8 cellular contexts compared by ENCODE assay signal in the genomic region with DNA sequence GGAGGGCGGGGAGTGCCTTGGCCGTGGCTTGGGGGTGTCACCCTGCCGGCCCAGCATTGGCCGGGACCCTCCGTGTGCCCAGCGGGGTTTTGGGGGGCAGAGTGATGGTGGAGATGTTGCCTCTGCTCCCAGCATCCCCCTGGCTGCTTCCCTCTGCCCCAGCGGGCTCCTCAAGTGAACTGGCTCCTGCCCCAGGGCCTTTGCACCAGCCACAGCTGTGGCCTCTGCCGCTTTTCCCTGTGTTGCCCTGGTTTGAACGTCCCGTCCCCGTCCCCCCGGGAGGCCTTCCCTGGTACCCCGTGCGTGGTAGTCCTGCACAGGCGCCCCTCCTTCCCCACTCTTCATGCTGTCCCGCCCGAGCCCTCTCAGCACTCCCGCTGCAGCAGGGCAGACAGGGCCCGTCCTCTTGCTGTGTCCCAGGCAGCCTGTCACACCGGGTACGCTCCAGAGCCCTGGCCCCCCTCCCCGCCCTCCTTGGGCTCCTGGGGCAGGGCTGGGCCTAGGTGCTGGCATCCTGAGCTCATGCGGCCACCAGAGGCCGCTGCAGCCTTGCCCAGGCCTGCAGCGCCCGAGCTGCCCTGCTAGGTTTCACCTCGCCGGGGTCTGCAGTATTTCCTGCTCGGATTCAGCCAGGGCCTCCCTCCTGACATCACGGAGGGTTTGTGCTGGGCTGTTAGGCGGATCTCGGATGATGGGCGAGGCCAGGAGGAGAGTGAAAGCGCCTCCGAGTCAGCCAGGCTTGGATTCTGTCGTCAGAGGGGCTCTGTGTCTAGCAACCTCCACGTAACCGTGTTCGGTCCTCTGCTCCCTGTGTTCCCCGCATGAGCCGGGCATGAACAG. TPM values are rescaled to one million over a fixed set of nuclear protein-coding genes. Genes with fewer than 3 reads are reported as not detected.
A peak's percentile ranks its signal among the peaks of the same experiment; 100 is the strongest.
DNase-seq lines count a peak whose midpoint lies in the region; ATAC-seq and TF ChIP-seq lines count a peak whose summit lies in the region.

No MANE protein-coding gene starts in this region.

- no peaks in the 10 kb centered on the region for H3K9me2 ChIP-seq in MM.1S (replicated peaks; ENCODE audit: insufficient read depth, low read length)
- no peaks in the 10 kb centered on the region for H3K9me2 ChIP-seq in SK-N-SH

- H4K20me1 ChIP-seq in MM.1S (ENCODE audit: insufficient read depth, low read length), result no peaks in the 10 kb centered on the region
- H4K20me1 ChIP-seq in SK-N-SH (ENCODE audit: insufficient read depth), result 0 out of 2 replicates have a peak, but pooled peaks cover 3% of the 10 kb centered on the region

- no peaks in the 10 kb centered on the region for H3K27me3 ChIP-seq in MM.1S (replicated peaks; ENCODE audit: insufficient read depth, low read length)
- H3K27me3 ChIP-seq in SK-N-SH (ENCODE audit: insufficient read depth), result no peaks in the 10 kb centered on the region
- no peaks in the 10 kb centered on the region for H3K27me3 ChIP-seq in heart left ventricle
- H3K27me3 ChIP-seq in psoas muscle (ENCODE audit: insufficient read depth in 3 of 3, low read length in 2 of 3), result no peaks in the 10 kb centered on the region

- H3K36me3 ChIP-seq in MM.1S (replicated peaks; ENCODE audit: insufficient read depth, low read length) (no peaks in the 10 kb centered on the region), SK-N-SH (replicated peaks in 1 of 2; ENCODE audit: control insufficient read depth in 1 of 2, insufficient read depth in 2 of 2, low read length in 1 of 2) (peaks cover 0 to 8% of the 10 kb centered on the region in 2 experiments), heart left ventricle (peaks cover 0 to 19% (median 4%) of the 10 kb centered on the region in 9 donors), psoas muscle (ENCODE audit: insufficient read depth in 1 of 2, low read depth in 1 of 2) (peaks cover 0 to 17% of the 10 kb centered on the region in 2 donors)

- H3K27ac ChIP-seq in MM.1S (ENCODE audit: low read length) (no peak overlapping the region), SK-N-SH (ENCODE audit: low read depth in 2 of 2, low read length in 1 of 2) (no peak overlapping the region), heart left ventricle (no peak overlapping the region), psoas muscle (no peak overlapping the region)

- no peak for TF ChIP-seq EP300 in SK-N-SH (IDR thresholded peaks at IDR 0.05; ENCODE audit: borderline replicate concordance in 1 of 2, low read depth in 1 of 2, low read length in 1 of 2)

- intact Hi-C loops in heart left ventricle (cut with DNase I), result loop anchor here in 9 of 10 donors (2.0 to 10.0 kb wide), 11 partner anchors 63 to 791 kb away; a partner anchor contains a TSS
- intact Hi-C loops in psoas muscle (cut with DNase I), result loop anchor here (1.0 to 10.0 kb wide), 5 partner anchors 65 to 461 kb away; a partner anchor contains a TSS

- POLR2A ChIA-PET in SK-N-SH (lab: Yijun Ruan, JAX), result interaction anchor here (1.0 kb wide), 1 partner anchor 260 kb away, joined by 4 read pairs; no protein-coding TSS in a partner anchor

- 0 out of 2 replicates have a peak overlapping the region, but pooled peaks have one; percentile 5 for H3K4me3 ChIP-seq in MM.1S (ENCODE audit: low read length)
- H3K4me3 ChIP-seq in SK-N-SH (ENCODE audit: low read depth in 2 of 2, low read length in 1 of 2), result peak overlapping the region in 1 of 2 experiments; percentile 33; a peak in 1 of 4 replicates
- H3K4me3 ChIP-seq in heart left ventricle, result peak overlapping the region in 10 of 12 donors; percentile 10 to 52 (median 30)
- H3K4me3 ChIP-seq in psoas muscle, result peak overlapping the region; percentile 29

- 48% methylated on average over 28 of the region's 41 CpGs for WGBS in SK-N-SH (ENCODE audit: low lambda C conversion rate)
- WGBS in heart left ventricle, 4 donors, result 36 to 51% (median 38%) methylated on average over 24 to 41 of the region's 41 CpGs
- 33 to 40% (median 36%) methylated on average over 37 to 41 of the region's 41 CpGs for WGBS in psoas muscle, 3 donors

- H3K4me2 ChIP-seq in MM.1S (ENCODE audit: low read depth, low read length) (peak overlapping the region; percentile 41; the same call in 1 of the 2 replicates), SK-N-SH (no peak overlapping the region)

- H2AFZ ChIP-seq in MM.1S (ENCODE audit: low read length) (no peak overlapping the region), SK-N-SH (ENCODE audit: low read depth) (no peak overlapping the region)

- no peak for TF ChIP-seq POLR2A in heart left ventricle (IDR thresholded peaks at IDR 0.05)

- DNase-seq in DMS153 treated with DMSO at 0.1 percent for 48 hours (lab: John Stamatoyannopoulos, UW; ENCODE audit: unreplicated experiment) (peak; percentile 90), MM.1S (peak; percentile 46), SK-N-SH (peak; percentile 95), heart left ventricle (peak; percentile 45 to 83 (median 58)), psoas muscle (peak; percentile 61 to 80)
- peak; percentile 76 for DNase-seq in activated naive CD4-positive, alpha-beta T cell treated with anti-CD3 and anti-CD28 coated beads, Interleukin-2, amount 50 U/mL, for 16 hours

- H3K9ac ChIP-seq in MM.1S (ENCODE audit: low read length), result no peak overlapping the region
- H3K9ac ChIP-seq in SK-N-SH, result no peak overlapping the region

- peak; percentile 69 for TF ChIP-seq CTCF in MM.1S (IDR thresholded peaks at IDR 0.05; ENCODE audit: low read length)
- peak; percentile 87 for TF ChIP-seq CTCF in SK-N-SH (IDR thresholded peaks at IDR 0.05)
- TF ChIP-seq CTCF in heart left ventricle (IDR thresholded peaks at IDR 0.05), result peak; percentile 84 to 94 (median 90)
- TF ChIP-seq CTCF in psoas muscle (IDR thresholded peaks at IDR 0.05), result peak; percentile 85

- H3K79me2 ChIP-seq in MM.1S (ENCODE audit: low read length) (no peaks in the 10 kb centered on the region), SK-N-SH (ENCODE audit: insufficient read depth) (no peaks in the 10 kb centered on the region)

- no peaks in the 10 kb centered on the region for H3K9me3 ChIP-seq in MM.1S (replicated peaks; ENCODE audit: insufficient read depth, low read length)
- no peaks in the 10 kb centered on the region for H3K9me3 ChIP-seq in SK-N-SH
- H3K9me3 ChIP-seq in heart left ventricle, result no peaks in the 10 kb centered on the region
- H3K9me3 ChIP-seq in psoas muscle, result no peaks in the 10 kb centered on the region

- ATAC-seq in GM21825 (IDR thresholded peaks at IDR 0.05; ENCODE audit: unreplicated experiment) (peak; percentile 72), heart left ventricle (peak; percentile 85 to 96 (median 90)), psoas muscle (peak; percentile 90 to 94 (median 93)), GM19455 (IDR thresholded peaks at IDR 0.05; ENCODE audit: unreplicated experiment) (no peak)

- H3K4me1 ChIP-seq in MM.1S (ENCODE audit: low read length) (no peaks in the 10 kb centered on the region), SK-N-SH (ENCODE audit: control insufficient read depth in 1 of 2, insufficient read depth in 2 of 2, low read depth in 1 of 2, low read length in 1 of 2) (no peaks in the 10 kb centered on the region), heart left ventricle (peaks cover 0 to 12% (median 4%) of the 10 kb centered on the region in 12 donors), psoas muscle (no peaks in the 10 kb centered on the region)

- CTCF ChIA-PET in SK-N-SH (lab: Yijun Ruan, JAX), result interaction anchor here (0.5 to 4.9 kb wide), 41 partner anchors 8 to 485 kb away, joined by 3 to 110 read pairs (median 4); a partner anchor contains a TSS

- H3F3A ChIP-seq in MM.1S (ENCODE audit: insufficient read depth, low read length) (no peaks in the 10 kb centered on the region), SK-N-SH (replicated peaks; ENCODE audit: insufficient read depth) (peaks cover 15% of the 10 kb centered on the region)

- TF ChIP-seq RAD21 in SK-N-SH (IDR thresholded peaks at IDR 0.05; ENCODE audit: low read length), result peak; percentile 89

TF ChIP-seq in SK-N-SH, 30 proteins besides CTCF, POLR2A, EP300 and RAD21:
- TF ChIP-seq SMC3 (IDR thresholded peaks at IDR 0.05; ENCODE audit: low read depth, low read length) (peak; percentile 86), POLR2AphosphoS5 (IDR thresholded peaks at IDR 0.05; ENCODE audit: low read depth, low read length) (no peak), MXI1 (IDR thresholded peaks at IDR 0.05; ENCODE audit: low read depth, low read length) (no peak)

RNA-seq across cellular contexts. Expression of a gene that starts 9.5 kb away (rescaled TPM):
- polyA plus RNA-seq in SK-N-SH (2012; rRNA removed), result 8.3 and 12.9 TPM in 2 replicates
- polyA plus RNA-seq in SK-N-SH (2012; cell fraction: cytosol; rRNA removed), result 5.0 and 8.1 TPM in 2 replicates
- 17.1 and 25.2 TPM in 2 replicates for polyA plus RNA-seq in SK-N-SH (2012; cell fraction: nucleus; rRNA removed)
- total RNA-seq in heart left ventricle, result 10 to 100 TPM in 4 of 9 donors, 1 to 10 TPM in 5; 7.9 to 14.5 (median 9.6) TPM
- polyA plus RNA-seq in heart left ventricle, result 10 to 100 TPM; 10.9 to 21.1 TPM
- 10 to 100 TPM in 3 of 4 donors, 1 to 10 TPM in 1; 7.9 to 25.7 (median 17.7) TPM for total RNA-seq in psoas muscle
- polyA plus RNA-seq in psoas muscle, result 10 to 100 TPM; 28.4 to 36.7 (median 30.8) TPM

RNA-seq across cellular contexts. Expression of a gene that starts 9.6 kb away (rescaled TPM):
- polyA plus RNA-seq in SK-N-SH (2012; rRNA removed) (14.4 and 17.3 TPM in 2 replicates), heart left ventricle (10 to 100 TPM; 12.8 to 14.7 TPM), psoas muscle (10 to 100 TPM; 11.7 to 17.0 (median 14.8) TPM)
- 4.5 and 5.9 TPM in 2 replicates for polyA plus RNA-seq in SK-N-SH (2012; cell fraction: cytosol; rRNA removed)
- polyA plus RNA-seq in SK-N-SH (2012; cell fraction: nucleus; rRNA removed), result 65.1 and 90.9 TPM in 2 replicates
- total RNA-seq in heart left ventricle (1 to 10 TPM; 4.1 to 9.9 (median 8.5) TPM), psoas muscle (10 to 100 TPM in 3 of 4 donors, 1 to 10 TPM in 1; 7.3 to 17.1 (median 11.8) TPM)
